In genomic region chr17:27294689-27295630, GRCh38 we compare ENCODE assay signal across 1 cellular context.
TF ChIP-seq lines count a peak whose summit lies in the region.

No MANE protein-coding gene starts in this region.

TF ChIP-seq in HEK293, 187 proteins besides CTCF, POLR2A, EP300 and RAD21:
- peak; percentile 56 for TF ChIP-seq PRDM10 (tag by site-specific recombination; IDR thresholded peaks at IDR 0.05)
- TF ChIP-seq ATF2 (tag by site-specific recombination; IDR thresholded peaks at IDR 0.05; ENCODE audit: low read depth), result no peak
- no peak for TF ChIP-seq ZNF184 (tag by site-specific recombination; IDR thresholded peaks at IDR 0.05)
- TF ChIP-seq ZFP69B (tag by site-specific recombination; IDR thresholded peaks at IDR 0.05), result 0 out of 2 replicates have a peak, but pooled peaks have one; percentile 21
- no peak for TF ChIP-seq ZSCAN5A (tag by site-specific recombination; IDR thresholded peaks at IDR 0.05)
- TF ChIP-seq ZBTB6 (tag by site-specific recombination; IDR thresholded peaks at IDR 0.05), result no peak
- no peak for TF ChIP-seq ZNF791 (tag by site-specific recombination; IDR thresholded peaks at IDR 0.05)
- no peak for TF ChIP-seq ZNF548 (tag by site-specific recombination; IDR thresholded peaks at IDR 0.05)
- TF ChIP-seq KLF1 (tag by site-specific recombination; IDR thresholded peaks at IDR 0.05), result peak; percentile 40; the same call in 1 of the 2 replicates
- no peak for TF ChIP-seq ZNF629 (tag by site-specific recombination; IDR thresholded peaks at IDR 0.05)
- no peak for TF ChIP-seq GLI4 (tag by site-specific recombination; IDR thresholded peaks at IDR 0.05)
- TF ChIP-seq WT1 (tag by site-specific recombination; IDR thresholded peaks at IDR 0.05), result no peak
- TF ChIP-seq YY2 (tag by site-specific recombination; IDR thresholded peaks at IDR 0.05), result no peak
- no peak for TF ChIP-seq ZNF843 (tag by site-specific recombination; IDR thresholded peaks at IDR 0.05)
- peak; percentile 51 for TF ChIP-seq ZNF341 (tag by site-specific recombination; IDR thresholded peaks at IDR 0.05; ENCODE audit: low read depth)
- no peak for TF ChIP-seq ZNF792 (tag by site-specific recombination; IDR thresholded peaks at IDR 0.05)
- TF ChIP-seq GLIS2 (tag by site-specific recombination; IDR thresholded peaks at IDR 0.05), result no peak
- TF ChIP-seq ZNF311 (tag by site-specific recombination; IDR thresholded peaks at IDR 0.05; ENCODE audit: borderline replicate concordance), result no peak
- no peak for TF ChIP-seq YY1 (tag by site-specific recombination; IDR thresholded peaks at IDR 0.05)
- TF ChIP-seq ZSCAN4 (tag by site-specific recombination; IDR thresholded peaks at IDR 0.05), result no peak
- TF ChIP-seq ZNF366 (tag by site-specific recombination; conservative IDR thresholded peaks at IDR 0.05), result 0 out of 2 replicates have a peak, but pooled peaks have one; percentile 20
- no peak for TF ChIP-seq ZNF16 (tag by site-specific recombination; IDR thresholded peaks at IDR 0.05; ENCODE audit: low read depth)
- peak; percentile 45; the same call in 1 of the 2 replicates for TF ChIP-seq ZNF394 (tag by site-specific recombination; IDR thresholded peaks at IDR 0.05; ENCODE audit: borderline replicate concordance)
- no peak for TF ChIP-seq ZNF266 (tag by site-specific recombination; IDR thresholded peaks at IDR 0.05; ENCODE audit: low read depth)
- no peak for TF ChIP-seq BCL11A (tag by site-specific recombination; IDR thresholded peaks at IDR 0.05; ENCODE audit: low read depth)
- no peak for TF ChIP-seq ZNF48 (tag by site-specific recombination; IDR thresholded peaks at IDR 0.05)
- peak; percentile 53 for TF ChIP-seq PRDM6 (tag by site-specific recombination; IDR thresholded peaks at IDR 0.05)
- TF ChIP-seq IKZF3 (tag by site-specific recombination; IDR thresholded peaks at IDR 0.05), result peak; percentile 55; the same call in 1 of the 2 replicates
- peak; percentile 7; the same call in 1 of the 2 replicates for TF ChIP-seq SP3 (tag by site-specific recombination; IDR thresholded peaks at IDR 0.05)
